ENCODE assay signal across 20 cellular contexts in the genomic region with DNA sequence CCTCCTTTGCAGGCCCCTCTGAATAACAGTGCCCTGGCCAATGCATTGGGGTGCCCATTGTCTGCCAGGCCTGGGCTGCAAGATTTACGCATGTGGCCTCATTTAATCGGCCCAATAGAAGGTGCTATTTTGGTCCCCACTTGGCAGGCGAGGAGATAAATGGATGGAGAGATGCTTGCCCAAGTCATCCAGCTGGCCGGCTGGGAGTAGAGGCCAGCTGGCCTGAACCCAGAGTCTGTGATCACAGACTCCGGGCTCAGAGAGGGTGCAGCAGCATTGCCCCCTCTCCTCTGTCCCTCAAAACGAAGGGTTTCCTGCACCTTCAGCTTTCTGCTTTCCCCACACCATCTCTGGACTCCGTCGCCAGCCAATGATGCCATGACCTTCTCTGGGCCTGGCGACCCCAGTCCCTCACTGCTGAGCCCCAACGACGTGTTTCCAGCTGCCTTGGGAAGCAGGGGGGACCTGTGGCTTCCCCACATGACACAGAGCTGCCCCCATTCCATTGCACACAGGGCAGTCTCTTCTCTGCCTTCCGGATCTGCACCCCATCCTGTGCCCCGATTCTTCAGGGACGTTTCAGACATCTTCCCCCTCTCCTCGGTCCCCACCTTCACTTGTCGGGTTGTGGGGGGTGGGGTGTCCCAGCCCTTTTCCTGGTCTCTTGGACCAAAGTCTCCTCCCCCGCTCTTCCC. TPM values are rescaled to one million over a fixed set of nuclear protein-coding genes. Genes with fewer than 3 reads are reported as not detected.
DNase-seq lines count a peak whose midpoint lies in the region; ATAC-seq, FAIRE-seq and TF ChIP-seq lines count a peak whose summit lies in the region.
"Had no signal": no experiment of that assay in that cellular context is flagged by ENCODE, and none has a peak within 500 bp of the region (broad histone marks: within the 10 kb centered on the region; RNA-seq: fewer than 3 reads in every experiment).

No MANE protein-coding gene starts in this region.

- POLR2A ChIA-PET in HEK293 (lab: Yijun Ruan, JAX) = no interaction called here
- POLR2A ChIA-PET in naive thymus-derived CD4-positive, alpha-beta T cell (lab: Charles Lee) = no interaction called here

- H3K27ac Mint-ChIP-seq in astrocyte (ENCODE audit: unreplicated experiment) = peak overlapping the region; percentile 12
- H3K27ac Mint-ChIP-seq in naive thymus-derived CD4-positive, alpha-beta T cell = no peak overlapping the region
- H3K27ac Mint-ChIP-seq: CD4-positive, alpha-beta T cell had no signal

- H3K36me3 Mint-ChIP-seq in astrocyte (ENCODE audit: low read depth, unreplicated experiment) = no peaks in the 10 kb centered on the region
- H3K36me3 Mint-ChIP-seq in naive thymus-derived CD4-positive, alpha-beta T cell = no peaks in the 10 kb centered on the region
- H3K36me3 Mint-ChIP-seq: IgD-negative memory B cell had no signal

- H3K9me3 ChIP-seq in HEK293 (ENCODE audit: control insufficient read depth, insufficient read depth, low read depth, low read length) (no peaks in the 10 kb centered on the region), astrocyte (ENCODE audit: insufficient read depth, low read depth, low read length) (no peaks in the 10 kb centered on the region)
- H3K9me3 ChIP-seq in naive thymus-derived CD4-positive, alpha-beta T cell (ENCODE audit: control insufficient read depth in 2 of 3, low read length in 3 of 3) = no peaks in the 10 kb centered on the region
- H3K9me3 ChIP-seq: esophagus muscularis mucosa, prostate gland had no signal

- TF ChIP-seq CTCF in HEK293 (tag by site-specific recombination; IDR thresholded peaks at IDR 0.05) (no peak), astrocyte (IDR thresholded peaks at IDR 0.05; ENCODE audit: insufficient read depth, low read depth, low read length) (no peak)

- H3K4me1 Mint-ChIP-seq in astrocyte (ENCODE audit: low read depth, unreplicated experiment) = peaks cover 35% of the 10 kb centered on the region
- H3K4me1 Mint-ChIP-seq in naive thymus-derived CD4-positive, alpha-beta T cell = peaks cover 0 to 16% (median 8%) of the 10 kb centered on the region in 7 donors
- H3K4me1 Mint-ChIP-seq: IgD-negative memory B cell had no signal

- no peak overlapping the region for H3K4me3 Mint-ChIP-seq in astrocyte (ENCODE audit: unreplicated experiment)
- H3K4me3 Mint-ChIP-seq in naive thymus-derived CD4-positive, alpha-beta T cell = no peak overlapping the region
- H3K4me3 Mint-ChIP-seq: CD4-positive, alpha-beta T cell; IgD-negative memory B cell had no signal

- H3K4me3 ChIP-seq in HEK293 (ENCODE audit: low read depth, low read length) = no peak overlapping the region
- no peak overlapping the region for H3K4me3 ChIP-seq in astrocyte (ENCODE audit: insufficient read depth, low read depth, low read length)
- no peak overlapping the region for H3K4me3 ChIP-seq in naive thymus-derived CD4-positive, alpha-beta T cell (ENCODE audit: low read length)
- H3K4me3 ChIP-seq: coronary artery, esophagus muscularis mucosa, prostate gland had no signal

- H3K27me3 Mint-ChIP-seq in astrocyte (ENCODE audit: low read depth, unreplicated experiment) = peaks cover 3% of the 10 kb centered on the region
- peaks cover 7 to 18% (median 13%) of the 10 kb centered on the region in 5 donors for H3K27me3 Mint-ChIP-seq in naive thymus-derived CD4-positive, alpha-beta T cell

- no peaks in the 10 kb centered on the region for H3K36me3 ChIP-seq in HEK293 (ENCODE audit: control insufficient read depth in 2 of 2, insufficient read depth in 1 of 2, low read length in 2 of 2)
- H3K36me3 ChIP-seq in astrocyte (ENCODE audit: insufficient read depth, low read length) = no peaks in the 10 kb centered on the region
- H3K36me3 ChIP-seq in naive thymus-derived CD4-positive, alpha-beta T cell (ENCODE audit: control insufficient read depth in 2 of 3, insufficient read depth in 3 of 3, low read length in 3 of 3) = no peaks in the 10 kb centered on the region
- H3K36me3 ChIP-seq: esophagus muscularis mucosa, prostate gland had no signal

- H3K9ac ChIP-seq in astrocyte (ENCODE audit: low read length) = no peak overlapping the region

- no peak for ATAC-seq in naive thymus-derived CD4-positive, alpha-beta T cell

- no peaks in the 10 kb centered on the region for H4K20me1 ChIP-seq in astrocyte (ENCODE audit: insufficient read depth, low read length)

- no peak overlapping the region for H3K4me2 ChIP-seq in astrocyte (ENCODE audit: low read length)

- CTCF ChIA-PET in HEK293 (lab: Yijun Ruan, JAX) = interaction anchor here (0.8 to 1.9 kb wide), 3 partner anchors 23 to 59 kb away, joined by 3 to 11 read pairs (median 4); no protein-coding TSS in a partner anchor
- CTCF ChIA-PET in naive thymus-derived CD4-positive, alpha-beta T cell (lab: Charles Lee) = interaction anchor here (1.3 kb wide), 1 partner anchor 24 kb away, joined by 3 read pairs; no protein-coding TSS in a partner anchor

- H3K4me1 ChIP-seq in HEK293 (ENCODE audit: control insufficient read depth, insufficient read depth, low read length) (no peaks in the 10 kb centered on the region), astrocyte (ENCODE audit: insufficient read depth, low read length) (peaks cover 42% of the 10 kb centered on the region)
- H3K4me1 ChIP-seq in naive thymus-derived CD4-positive, alpha-beta T cell (ENCODE audit: control insufficient read depth in 2 of 2, insufficient read depth in 2 of 2, low read length in 2 of 2) = no peaks in the 10 kb centered on the region

- H2AFZ ChIP-seq in astrocyte (ENCODE audit: low read depth, low read length) = no peak overlapping the region

- peaks cover 3% of the 10 kb centered on the region for H3K9me3 Mint-ChIP-seq in astrocyte (ENCODE audit: unreplicated experiment)
- H3K9me3 Mint-ChIP-seq in naive thymus-derived CD4-positive, alpha-beta T cell = no peaks in the 10 kb centered on the region
- H3K9me3 Mint-ChIP-seq: CD4-positive, alpha-beta T cell; IgD-negative memory B cell had no signal

- H3K27ac ChIP-seq in HEK293 (ENCODE audit: extremely low read depth, low read depth, low read length) (no peak overlapping the region), astrocyte (ENCODE audit: low read depth, low read length) (no peak overlapping the region)
- H3K27ac ChIP-seq in naive thymus-derived CD4-positive, alpha-beta T cell (ENCODE audit: low read depth, low read length) = no peak overlapping the region
- H3K27ac ChIP-seq: coronary artery, esophagus muscularis mucosa, prostate gland had no signal

- no peaks in the 10 kb centered on the region for H3K79me2 ChIP-seq in astrocyte (ENCODE audit: insufficient read depth, low read length)

- no peak for FAIRE-seq in astrocyte (lab: Jason Lieb, UNC)
- FAIRE-seq: TTC549 had no signal

- DNase-seq in astrocyte (ENCODE audit: low read depth) (no peak), hippocampal formation (lab: John Stamatoyannopoulos, UW) (peak; percentile 75 to 80), putamen (ENCODE audit: low spot score) (peak; percentile 91), NCI-H526 (lab: John Stamatoyannopoulos, UW) (no peak), mesenteric fat pad (ENCODE audit: low spot score) (no peak), NCI-H2107 treated with DMSO at 0.1 percent for 48 hours (lab: John Stamatoyannopoulos, UW; ENCODE audit: unreplicated experiment) (no peak)
- no peak for DNase-seq in naive thymus-derived CD4-positive, alpha-beta T cell
- DNase-seq: activated naive CD4-positive, alpha-beta T cell; CD4-positive, alpha-beta T cell; NCI-H1694; NCI-H82; stimulated activated CD4-positive, alpha-beta T cell treated with anti-CD3 and anti-CD28 coated beads, Interleukin-2, amount 100 ng/mL, for 48 hours had no signal

- intact Hi-C loops in naive thymus-derived CD4-positive, alpha-beta T cell (cut with micrococcal nuclease) = no loop called here

- no peaks in the 10 kb centered on the region for H3K27me3 ChIP-seq in astrocyte (ENCODE audit: insufficient read depth, low read length)
- no peaks in the 10 kb centered on the region for H3K27me3 ChIP-seq in naive thymus-derived CD4-positive, alpha-beta T cell (ENCODE audit: control insufficient read depth in 2 of 2, insufficient read depth in 2 of 2, low read length in 2 of 2)

TF ChIP-seq in HEK293, 187 proteins besides CTCF, POLR2A, EP300 and RAD21:
- TF ChIP-seq, protein P1, sequence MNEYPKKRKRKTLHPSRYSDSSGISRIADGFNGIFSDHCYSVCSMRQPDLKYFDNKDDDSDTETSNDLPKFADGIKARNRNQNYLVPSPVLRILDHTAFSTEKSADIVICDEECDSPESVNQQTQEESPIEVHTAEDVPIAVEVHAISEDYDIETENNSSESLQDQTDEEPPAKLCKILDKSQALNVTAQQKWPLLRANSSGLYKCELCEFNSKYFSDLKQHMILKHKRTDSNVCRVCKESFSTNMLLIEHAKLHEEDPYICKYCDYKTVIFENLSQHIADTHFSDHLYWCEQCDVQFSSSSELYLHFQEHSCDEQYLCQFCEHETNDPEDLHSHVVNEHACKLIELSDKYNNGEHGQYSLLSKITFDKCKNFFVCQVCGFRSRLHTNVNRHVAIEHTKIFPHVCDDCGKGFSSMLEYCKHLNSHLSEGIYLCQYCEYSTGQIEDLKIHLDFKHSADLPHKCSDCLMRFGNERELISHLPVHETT (tag by site-specific recombination; IDR thresholded peaks at IDR 0.05) = no peak
- peak; percentile 38 for TF ChIP-seq SCRT2 (tag by site-specific recombination; IDR thresholded peaks at IDR 0.05)
- no peak for TF ChIP-seq ZNF248 (tag by site-specific recombination; IDR thresholded peaks at IDR 0.05)

RNA-seq across cellular contexts. Expression of a gene that starts 3.5 kb away (rescaled TPM):
- total RNA-seq in astrocyte = 13.6 and 13.9 TPM in 2 replicates
- 10 to 100 TPM in 2 of 5 experiments, 1 to 10 TPM in 2, under 1 TPM in 1; 0.67 to 96.0 (median 5.0) TPM for total RNA-seq in naive thymus-derived CD4-positive, alpha-beta T cell
- polyA plus RNA-seq in naive thymus-derived CD4-positive, alpha-beta T cell = under 1 TPM; 0.07 to 0.67 TPM
- 96.3 TPM for total RNA-seq in mesenteric fat pad

RNA-seq across cellular contexts. Expression of a gene that starts 43.2 kb away (rescaled TPM):
- total RNA-seq in astrocyte (not detected in 2 replicates), mesenteric fat pad (13.3 TPM)
- total RNA-seq in naive thymus-derived CD4-positive, alpha-beta T cell = 10 to 100 TPM in 1 of 5 experiments, 1 to 10 TPM in 1, not detected in 3; 4.9 to 14.1 TPM
- polyA plus RNA-seq in naive thymus-derived CD4-positive, alpha-beta T cell = not detected
- total RNA-seq: activated CD8-positive, alpha-beta memory T cell treated with anti-CD3 and anti-CD28 coated beads for 36 hours; prostate gland; SK-MEL-5 had no signal
- polyA plus RNA-seq: IgD-negative memory B cell had no signal

Comparison
In these comparisons a context has a peak if more than half of its experiments do, and no peak if none do; other contexts are left out.
1. DNase-seq: peak in hippocampal formation (2 of 2) and putamen (single experiment); none in astrocyte (single experiment), NCI-H526 (0 of 2), naive thymus-derived CD4-positive, alpha-beta T cell (0 of 9), mesenteric fat pad (single experiment) and NCI-H2107 treated with DMSO at 0.1 percent for 48 hours (single experiment).